Comparison of ENCODE assay signal across 8 cellular contexts in genomic region chr2:101151141-101151858, GRCh38. TPM values are rescaled to one million over a fixed set of nuclear protein-coding genes. Genes with fewer than 3 reads are reported as not detected.
DNase-seq lines count a peak whose midpoint lies in the region; ATAC-seq, FAIRE-seq and TF ChIP-seq lines count a peak whose summit lies in the region.

TBC1D8 (minus strand) TSS chr2:101151382; CDS start chr2:101151253, 129 bp downstream.

- CTCF ChIA-PET in HCT116 (lab: Charles Lee), result interaction anchor here (1.8 to 4.4 kb wide), 2 partner anchors 115 to 139 kb away, joined by 4 to 33 read pairs; no protein-coding TSS in a partner anchor

- RAD21 ChIA-PET in HCT116 (lab: Charles Lee; ENCODE audit: low non-redundant PET in 1 of 2, low total read pairs in 2 of 2, uncharacterized antibody in 2 of 2, unreplicated experiment in 2 of 2), result interaction anchor here (0.6 to 1.8 kb wide), 5 partner anchors 31 to 139 kb away, joined by 3 to 5 read pairs (median 3); no protein-coding TSS in a partner anchor

- ATAC-seq in HCT116, result peak; percentile 91
- peak; percentile 93 to 94 for ATAC-seq in right cardiac atrium
- peak; percentile 74 to 80 (median 75) for ATAC-seq in psoas muscle

- peak within 1 kb of the TSS; percentile 23 for H2AFZ ChIP-seq in HCT116 (ENCODE audit: low read depth, low read length, poor library complexity, severe bottlenecking)
- peak within 1 kb of the TSS; percentile 87 for H2AFZ ChIP-seq in astrocyte (ENCODE audit: low read depth, low read length)

- peak; percentile 81 for TF ChIP-seq POLR2A in HCT116 (IDR thresholded peaks at IDR 0.05; ENCODE audit: borderline replicate concordance, extremely low read depth, insufficient read depth, insufficient read length)

- intact Hi-C loops in HCT116 (cut with micrococcal nuclease) (loop anchor here (10.0 kb wide), 1 partner anchor 416 kb away; no protein-coding TSS in a partner anchor), right cardiac atrium (cut with DNase I) (loop anchor here in 3 of 4 donors (5.0 to 10.0 kb wide), 3 partner anchors 116 to 139 kb away; no protein-coding TSS in a partner anchor), psoas muscle (cut with DNase I) (loop anchor here (5.0 kb wide), 2 partner anchors 39 to 139 kb away; no protein-coding TSS in a partner anchor)

- H3K9me3 ChIP-seq in HCT116 (ENCODE audit: control insufficient read depth in 1 of 2, insufficient read depth in 1 of 2, low read depth in 1 of 2, low read length in 2 of 2), result no peaks in the 10 kb centered on the region
- H3K9me3 ChIP-seq in astrocyte (ENCODE audit: insufficient read depth, low read depth, low read length), result no peaks in the 10 kb centered on the region
- no peaks in the 10 kb centered on the region for H3K9me3 ChIP-seq in right cardiac atrium (ENCODE audit: control insufficient read depth, low read length)
- H3K9me3 ChIP-seq in psoas muscle, result no peaks in the 10 kb centered on the region

- peak within 1 kb of the TSS; percentile 72 to 80 for H3K4me3 ChIP-seq in HCT116 (replicated peaks in 1 of 2; ENCODE audit: low read depth in 1 of 2, low read length in 2 of 2)
- H3K4me3 ChIP-seq in astrocyte (ENCODE audit: insufficient read depth, low read depth, low read length), result peak within 1 kb of the TSS; percentile 76
- peak within 1 kb of the TSS; percentile 83 for H3K4me3 ChIP-seq in right cardiac atrium (ENCODE audit: low read length)
- peak within 1 kb of the TSS; percentile 88 for H3K4me3 ChIP-seq in psoas muscle
- H3K4me3 ChIP-seq in urinary bladder (ENCODE audit: low read depth, low read length), result peak within 1 kb of the TSS; percentile 95

- H3K36me3 ChIP-seq in HCT116 (ENCODE audit: control insufficient read depth in 1 of 2, insufficient read depth in 2 of 2, low read length in 2 of 2), result no peaks in the 10 kb centered on the region
- H3K36me3 ChIP-seq in astrocyte (ENCODE audit: insufficient read depth, low read length), result no peaks in the 10 kb centered on the region
- no peaks in the 10 kb centered on the region for H3K36me3 ChIP-seq in psoas muscle (ENCODE audit: insufficient read depth in 1 of 2, low read depth in 1 of 2)
- no peaks in the 10 kb centered on the region for H3K36me3 ChIP-seq in urinary bladder (ENCODE audit: insufficient read depth)

- peaks cover 27% of the 10 kb centered on the region for H3K27me3 Mint-ChIP-seq in astrocyte (ENCODE audit: low read depth, unreplicated experiment)

- H4K20me1 ChIP-seq in HCT116 (ENCODE audit: insufficient read depth), result no peaks in the 10 kb centered on the region; the same call in 1 of the 2 replicates
- no peaks in the 10 kb centered on the region for H4K20me1 ChIP-seq in astrocyte (ENCODE audit: insufficient read depth, low read length)

- no peaks in the 10 kb centered on the region for H3K9me2 ChIP-seq in HCT116 (ENCODE audit: insufficient read depth)

- H3K9ac ChIP-seq in HCT116 (ENCODE audit: low read length) (peak within 1 kb of the TSS; percentile 84), astrocyte (ENCODE audit: low read length) (peak within 1 kb of the TSS; percentile 72)

- H3K4me2 ChIP-seq in HCT116 (ENCODE audit: low read length) (peak within 1 kb of the TSS; percentile 85), astrocyte (ENCODE audit: low read length) (peak within 1 kb of the TSS; percentile 91)

- FAIRE-seq in astrocyte (lab: Jason Lieb, UNC), result no peak

- H3K27ac Mint-ChIP-seq in astrocyte (ENCODE audit: unreplicated experiment), result peak within 1 kb of the TSS; percentile 81

- H3K4me1 Mint-ChIP-seq in astrocyte (ENCODE audit: low read depth, unreplicated experiment), result peaks cover 11% of the 10 kb centered on the region

- H3K4me3 Mint-ChIP-seq in astrocyte (ENCODE audit: unreplicated experiment), result peak within 1 kb of the TSS; percentile 89

- H3K79me2 ChIP-seq in HCT116 (ENCODE audit: insufficient read depth, low read length), result peaks cover 44% of the 10 kb centered on the region
- no peaks in the 10 kb centered on the region for H3K79me2 ChIP-seq in astrocyte (ENCODE audit: insufficient read depth, low read length)

- under 1% methylated on average over 81 of the region's 81 CpGs for WGBS in right cardiac atrium
- 0 to 1% (median 1%) methylated on average over 32 to 81 of the region's 81 CpGs for WGBS in psoas muscle, 3 donors
- WGBS in urinary bladder, result under 1% methylated on average over 81 of the region's 81 CpGs

- H3K9me3 Mint-ChIP-seq in astrocyte (ENCODE audit: unreplicated experiment), result no peaks in the 10 kb centered on the region

- H3K4me1 ChIP-seq in HCT116 (ENCODE audit: control insufficient read depth in 1 of 2, insufficient read depth in 2 of 2, low read length in 2 of 2) (peaks cover 23 to 57% of the 10 kb centered on the region in 2 experiments), astrocyte (ENCODE audit: insufficient read depth, low read length) (peaks cover 12% of the 10 kb centered on the region), right cardiac atrium (ENCODE audit: control insufficient read depth, insufficient read depth, low read length) (peaks cover 10% of the 10 kb centered on the region), psoas muscle (peaks cover 57% of the 10 kb centered on the region), urinary bladder (ENCODE audit: insufficient read depth) (peaks cover 2% of the 10 kb centered on the region)

- H3K27ac ChIP-seq in HCT116 (ENCODE audit: low read depth, low read length) (peak within 1 kb of the TSS; percentile 81; the same call in 1 of the 2 replicates), astrocyte (ENCODE audit: low read depth, low read length) (no peak within 1 kb of the TSS), right cardiac atrium (ENCODE audit: low read length) (peak within 1 kb of the TSS; percentile 87), psoas muscle (peak within 1 kb of the TSS; percentile 89), urinary bladder (ENCODE audit: low read depth) (peak within 1 kb of the TSS; percentile 82)

- H3K27me3 ChIP-seq in HCT116 (ENCODE audit: insufficient read depth, low read length), result no peaks in the 10 kb centered on the region
- H3K27me3 ChIP-seq in astrocyte (ENCODE audit: insufficient read depth, low read length), result peaks cover 24% of the 10 kb centered on the region
- no peaks in the 10 kb centered on the region for H3K27me3 ChIP-seq in right cardiac atrium (ENCODE audit: control insufficient read depth, insufficient read depth)
- no peaks in the 10 kb centered on the region for H3K27me3 ChIP-seq in psoas muscle (ENCODE audit: insufficient read depth in 3 of 3, low read length in 2 of 3)

- POLR2A ChIA-PET in HCT116 (lab: Charles Lee), result interaction anchor here (0.7 to 1.5 kb wide), 4 partner anchors 16 to 114 kb away, joined by 3 to 4 read pairs (median 3); no protein-coding TSS in a partner anchor

- no peaks in the 10 kb centered on the region for H3K36me3 Mint-ChIP-seq in astrocyte (ENCODE audit: low read depth, unreplicated experiment)

- TF ChIP-seq CTCF in HCT116 (IDR thresholded peaks at IDR 0.05 in 2 of 3, conservative IDR thresholded peaks at IDR 0.05 in 1 of 3; ENCODE audit: borderline replicate concordance in 1 of 3, insufficient read depth in 1 of 3, low read depth in 2 of 3, low read length in 2 of 3), result no peak
- no peak for TF ChIP-seq CTCF in astrocyte (IDR thresholded peaks at IDR 0.05; ENCODE audit: insufficient read depth, low read depth, low read length)
- TF ChIP-seq CTCF in psoas muscle (IDR thresholded peaks at IDR 0.05), result no peak

- 0 out of 2 replicates have a peak, but pooled peaks have one; percentile 3 for TF ChIP-seq RAD21 in HCT116 (IDR thresholded peaks at IDR 0.05; ENCODE audit: low read depth)

- DNase-seq in GM03348 (ENCODE audit: low spot score) (peak; percentile 98), HCT116 (ENCODE audit: low read depth, low spot score) (peak; percentile 49), NCI-H1048 (lab: John Stamatoyannopoulos, UW) (peak; percentile 72), T-helper 2 cell (peak; percentile 36 to 63 (median 39)), astrocyte (ENCODE audit: low read depth) (peak; percentile 57), right cardiac atrium (peak; percentile 93 to 98 (median 95)), psoas muscle (peak; percentile 91 to 96)

- no TSS peak for BruUV-seq in HCT116 (replicated peaks; lab: Mats Ljungman, UMichigan)

TF ChIP-seq in HCT116, 20 proteins besides CTCF, POLR2A, EP300 and RAD21 (continues in another document):
- TF ChIP-seq SIN3A (IDR thresholded peaks at IDR 0.05; ENCODE audit: low read depth) (0 out of 2 replicates have a peak, but pooled peaks have one; percentile 43), POLR2AphosphoS5 (IDR thresholded peaks at IDR 0.05; ENCODE audit: low read depth, low read length) (peak; percentile 93), EGR1 (IDR thresholded peaks at IDR 0.05; ENCODE audit: low read depth) (no peak), CEBPB (IDR thresholded peaks at IDR 0.05; ENCODE audit: low read depth) (no peak), CBX3 (IDR thresholded peaks at IDR 0.05; ENCODE audit: low read depth) (no peak), ZNF274 (IDR thresholded peaks at IDR 0.05; ENCODE audit: low read depth, low read length) (no peak), ELF1 (IDR thresholded peaks at IDR 0.05; ENCODE audit: borderline replicate concordance, low read depth) (peak; percentile 53; the same call in 1 of the 2 replicates), EZH2phosphoT487 (IDR thresholded peaks at IDR 0.05; ENCODE audit: borderline replicate concordance) (no peak), ZFX (IDR thresholded peaks at IDR 0.05) (0 out of 2 replicates have a peak, but pooled peaks have one; percentile 27), EZH2 (IDR thresholded peaks at IDR 0.05) (no peak)

RNA-seq across cellular contexts. Expression of gene TBC1D8, which starts in this region (rescaled TPM):
- total RNA-seq in HCT116 (2021; ENCODE audit: unreplicated experiment) (44.0 TPM), astrocyte (1.9 and 2.4 TPM in 2 replicates), right cardiac atrium (10 to 100 TPM; 42.3 to 79.5 (median 52.2) TPM), psoas muscle (100 to 1,000 TPM in 1 of 4 donors, 10 to 100 TPM in 2, 1 to 10 TPM in 1; 8.7 to 163 (median 57.0) TPM), urinary bladder (19.0 TPM)
- 38.6 and 44.2 TPM in 2 replicates for polyA plus RNA-seq in HCT116 (2012)
- polyA plus RNA-seq in right cardiac atrium (36.4 TPM), psoas muscle (10 to 100 TPM; 11.3 to 64.5 (median 50.4) TPM), urinary bladder (14.0 TPM)

Comparison
In these comparisons a context has a peak if more than half of its experiments do, and no peak if none do; other contexts are left out.
1. DNase-seq: peak in every context shown above with its lines; median percentile 98 in GM03348; 95 in right cardiac atrium; 94 in psoas muscle; 72 in NCI-H1048; 57 in astrocyte; 49 in HCT116; 39 in T-helper 2 cell.